ENCODE assay signal across 19 cellular contexts in the genomic region with DNA sequence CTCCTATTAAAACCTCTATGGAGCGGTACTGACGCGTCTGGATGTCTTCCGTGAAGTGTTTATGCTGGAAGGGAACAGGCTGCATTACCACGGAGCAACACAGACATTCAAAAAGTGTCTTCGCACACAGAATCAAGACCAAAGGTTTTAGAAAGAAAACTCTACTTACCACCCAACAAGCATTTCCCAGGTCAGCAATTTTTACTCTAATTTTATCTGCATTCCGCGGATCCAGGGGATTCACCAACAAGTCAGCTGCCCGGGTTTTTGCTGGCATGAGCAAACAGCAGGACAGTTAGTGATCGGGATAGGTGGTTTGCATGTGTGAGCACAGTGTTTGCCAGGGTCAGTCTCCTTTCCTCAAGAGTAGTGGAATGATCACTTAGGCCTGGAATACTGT.
"Had no signal": no experiment of that assay in that cellular context is flagged by ENCODE, and none has a peak within 500 bp of the region (broad histone marks: within the 10 kb centered on the region; RNA-seq: fewer than 3 reads in every experiment).

No MANE protein-coding gene starts in this region.

- H3K36me3 ChIP-seq: neural progenitor cell, ovary, transverse colon had no signal

- H3K27ac ChIP-seq: heart left ventricle, neural progenitor cell, ovary, right atrium auricular region, thoracic aorta, transverse colon had no signal

- H3K9ac ChIP-seq: neural progenitor cell had no signal

- ATAC-seq: heart left ventricle; left colon; left ventricle myocardium superior; natural killer cell; stimulated activated memory B cell treated with anti-CD40 and anti-IgM and Interleukin-4, amounts not matched to agents 10 μg/mL and 1 μg/mL and 100 μg/mL, for 72 hours had no signal

- H3K27me3 ChIP-seq: heart left ventricle, neural progenitor cell, ovary, right atrium auricular region, transverse colon had no signal

- H3K36me3 Mint-ChIP-seq: natural killer cell had no signal

- H3K4me3 ChIP-seq: heart left ventricle, lung, neural progenitor cell, ovary, right atrium auricular region, thoracic aorta, transverse colon had no signal

- H3K4me1 ChIP-seq: transverse colon had no signal

- H3K27ac Mint-ChIP-seq: mesothelial cell of epicardium; stimulated activated memory B cell treated with anti-CD40 and anti-IgM and Interleukin-4, amounts not matched to agents 10 μg/mL and 1 μg/mL and 100 μg/mL, for 72 hours; stimulated activated naive CD8-positive, alpha-beta T cell treated with anti-CD3 and anti-CD28 coated beads, Interleukin-15, Interleukin-2, amounts not matched to agents 100 ng/mL and 50 ng/mL, for 24 hours had no signal

- H3K4me2 ChIP-seq: neural progenitor cell had no signal

- H3K4me3 Mint-ChIP-seq: mesothelial cell of epicardium; natural killer cell; neural progenitor cell; stimulated activated memory B cell treated with anti-CD40 and anti-IgM and Interleukin-4, amounts not matched to agents 10 μg/mL and 1 μg/mL and 100 μg/mL, for 72 hours; stimulated activated naive CD8-positive, alpha-beta T cell treated with anti-CD3 and anti-CD28 coated beads, Interleukin-15, Interleukin-2, amounts not matched to agents 100 ng/mL and 50 ng/mL, for 24 hours had no signal

- H3K9me3 Mint-ChIP-seq: mesothelial cell of epicardium; natural killer cell; neural progenitor cell; stimulated activated memory B cell treated with anti-CD40 and anti-IgM and Interleukin-4, amounts not matched to agents 10 μg/mL and 1 μg/mL and 100 μg/mL, for 72 hours; stimulated activated naive CD8-positive, alpha-beta T cell treated with anti-CD3 and anti-CD28 coated beads, Interleukin-15, Interleukin-2, amounts not matched to agents 100 ng/mL and 50 ng/mL, for 24 hours had no signal

- DNase-seq: erythroblast; heart left ventricle; hippocampal formation; left colon; left ventricle myocardium superior; natural killer cell; ovary; small intestine; stimulated activated CD4-positive, alpha-beta T cell treated with anti-CD3 and anti-CD28 coated beads, Interleukin-4, amount 100 ng/mL, for 1 hour; transverse colon had no signal

- FAIRE-seq: endothelial cell of umbilical vein, frontal cortex, small intestine had no signal

- H3K4me1 Mint-ChIP-seq: mesothelial cell of epicardium had no signal

- H3K27me3 Mint-ChIP-seq: stimulated activated memory B cell treated with anti-CD40 and anti-IgM and Interleukin-4, amounts not matched to agents 10 μg/mL and 1 μg/mL and 100 μg/mL, for 72 hours; stimulated activated naive CD8-positive, alpha-beta T cell treated with anti-CD3 and anti-CD28 coated beads, Interleukin-15, Interleukin-2, amounts not matched to agents 100 ng/mL and 50 ng/mL, for 24 hours had no signal

- H3K9me3 ChIP-seq: heart left ventricle, ovary, right atrium auricular region, thoracic aorta, transverse colon had no signal

- H2AFZ ChIP-seq: neural progenitor cell had no signal
